In genomic region chr19:16117594-16118033, GRCh38 we compare ENCODE assay signal across 12 cellular contexts. TPM values are rescaled to one million over a fixed set of nuclear protein-coding genes. Genes with fewer than 3 reads are reported as not detected.
DNase-seq lines count a peak whose midpoint lies in the region; ATAC-seq, FAIRE-seq and TF ChIP-seq lines count a peak whose summit lies in the region.
"Had no signal": no experiment of that assay in that cellular context is flagged by ENCODE, and none has a peak within 500 bp of the region (broad histone marks: within the 10 kb centered on the region; RNA-seq: fewer than 3 reads in every experiment).

No MANE protein-coding gene starts in this region.

- H3K9ac ChIP-seq in H1 (replicated peaks in 1 of 4; ENCODE audit: extremely low read depth in 1 of 4, low read depth in 3 of 4, low read length in 3 of 4), result no peak overlapping the region

- in situ Hi-C loops in Panc1 (cut with HindIII; ENCODE audit: low pct_unique_long_range_greater_than_20kb, low sequenced_read_pairs), result no loop called here

- H3K4ac ChIP-seq in H1 (replicated peaks; ENCODE audit: insufficient read length, low read depth, low read length), result no peak overlapping the region

- H4K5ac ChIP-seq in H1 (ENCODE audit: insufficient read length, low read depth, low read length), result no peak overlapping the region

- TF ChIP-seq EP300 in H1 (IDR thresholded peaks at IDR 0.05; ENCODE audit: borderline replicate concordance in 1 of 2, low read depth in 2 of 2, low read length in 2 of 2), result no peak
- TF ChIP-seq EP300 in upper lobe of left lung (IDR thresholded peaks at IDR 0.05), result no peak

- BruUV-seq in Panc1 (replicated peaks; lab: Mats Ljungman, UMichigan), result no TSS peak

- peaks cover 91% of the 10 kb centered on the region for H3K36me3 Mint-ChIP-seq in activated T-cell treated with anti-CD3 and anti-CD28 coated beads, Interleukin-2, amount 50 U/mL, for 24 hours (ENCODE audit: low read depth)

- H3K4me1 ChIP-seq in Panc1 (ENCODE audit: control insufficient read depth, insufficient read depth, low read length) (peaks cover 4% of the 10 kb centered on the region; the same call in 1 of the 2 replicates), H1 (replicated peaks in 1 of 4; ENCODE audit: control insufficient read depth in 3 of 4, insufficient read depth in 4 of 4, low read length in 3 of 4) (peaks cover 0 to 3% (median under 1%) of the 10 kb centered on the region in 4 experiments; a peak in 4 of 7 replicates), upper lobe of left lung (peaks cover 37 to 63% (median 47%) of the 10 kb centered on the region in 4 donors)

- H2BK15ac ChIP-seq in H1 (ENCODE audit: low read length), result no peak overlapping the region

- H2BK120ac ChIP-seq in H1 (replicated peaks; ENCODE audit: low read depth, low read length), result no peak overlapping the region

- no peak overlapping the region for H3K4me3 ChIP-seq in Panc1 (ENCODE audit: low read depth in 2 of 2, low read length in 2 of 2)
- H3K4me3 ChIP-seq in H1 (ENCODE audit: extremely low read depth in 1 of 4, insufficient read depth in 2 of 4, low read depth in 3 of 4, low read length in 4 of 4), result no peak overlapping the region
- no peak overlapping the region for H3K4me3 ChIP-seq in upper lobe of left lung
- H3K4me3 ChIP-seq: upper lobe of right lung had no signal

- intact Hi-C loops in Panc1 (cut with micrococcal nuclease; ENCODE audit: unreplicated experiment), result no loop called here

- no peak overlapping the region for H2BK12ac ChIP-seq in H1 (ENCODE audit: low read depth, low read length)

- TF ChIP-seq POLR2A in H1 (IDR thresholded peaks at IDR 0.05; ENCODE audit: control extremely low read depth in 1 of 2, low read depth in 2 of 2, low read length in 2 of 2) (no peak), upper lobe of left lung (IDR thresholded peaks at IDR 0.05) (no peak)

- no peak overlapping the region for H3K4me2 ChIP-seq in H1 (ENCODE audit: insufficient read depth in 1 of 2, low read depth in 2 of 2, low read length in 2 of 2)

- H3K27me3 Mint-ChIP-seq in activated T-cell treated with anti-CD3 and anti-CD28 coated beads, Interleukin-2, amount 50 U/mL, for 24 hours, result no peaks in the 10 kb centered on the region

- CTCF ChIA-PET in Panc1 (lab: Charles Lee) (no interaction called here), H1 (lab: Charles Lee; ENCODE audit: partially characterized antibody) (interaction anchor here (0.6 to 2.2 kb wide), 12 partner anchors 14 to 258 kb away, joined by 3 to 6 read pairs (median 4); no protein-coding TSS in a partner anchor)

- peak; percentile 18 to 28; a peak in 3 of 4 replicates for TF ChIP-seq RAD21 in H1 (IDR thresholded peaks at IDR 0.05 in 1 of 2, conservative IDR thresholded peaks at IDR 0.05 in 1 of 2; ENCODE audit: low read depth in 2 of 2, low read length in 2 of 2)

- no peak overlapping the region for H3K18ac ChIP-seq in H1 (ENCODE audit: extremely low read depth, low read length)

- H3K23ac ChIP-seq in H1 (ENCODE audit: insufficient read length), result no peak overlapping the region

- no peak overlapping the region for H2AFZ ChIP-seq in H1 (ENCODE audit: low read length)

- no peak for TF ChIP-seq CTCF in Panc1 (IDR thresholded peaks at IDR 0.05)
- TF ChIP-seq CTCF in H1 (IDR thresholded peaks at IDR 0.05; ENCODE audit: control extremely low read depth in 1 of 3, insufficient read depth in 1 of 3, low read depth in 1 of 3, low read length in 3 of 3), result peak; percentile 37 to 45 (median 39)
- no peak for TF ChIP-seq CTCF in upper lobe of left lung (IDR thresholded peaks at IDR 0.05)

- H2AK5ac ChIP-seq in H1 (ENCODE audit: low read depth, low read length), result no peak overlapping the region

- H3K9me3 ChIP-seq in Panc1 (ENCODE audit: control insufficient read depth, insufficient read depth, low read depth, low read length) (no peaks in the 10 kb centered on the region), H1 (ENCODE audit: insufficient read depth in 2 of 2, low read depth in 1 of 2, low read length in 1 of 2) (no peaks in the 10 kb centered on the region), upper lobe of left lung (no peaks in the 10 kb centered on the region)
- H3K9me3 ChIP-seq: upper lobe of right lung had no signal

- peak overlapping the region; percentile 98 for H3K27ac Mint-ChIP-seq in activated T-cell treated with anti-CD3 and anti-CD28 coated beads, Interleukin-2, amount 50 U/mL, for 24 hours

- no peaks in the 10 kb centered on the region; the same call in none of the 2 replicates for H3K36me3 ChIP-seq in Panc1 (ENCODE audit: control insufficient read depth, insufficient read depth, low read length)
- peaks cover 19 to 36% (median 30%) of the 10 kb centered on the region in 4 experiments for H3K36me3 ChIP-seq in H1 (ENCODE audit: control insufficient read depth in 2 of 4, insufficient read depth in 4 of 4, low read length in 3 of 4)
- H3K36me3 ChIP-seq in upper lobe of left lung, result peaks cover 17 to 56% (median 48%) of the 10 kb centered on the region in 4 donors

- H3K56ac ChIP-seq in H1 (replicated peaks; ENCODE audit: insufficient read length, low read depth, low read length), result no peak overlapping the region

- H3K9me3 Mint-ChIP-seq in activated T-cell treated with anti-CD3 and anti-CD28 coated beads, Interleukin-2, amount 50 U/mL, for 24 hours, result no peaks in the 10 kb centered on the region

- no peak for DNase-seq in activated T-cell treated with anti-CD3 and anti-CD28 coated beads, Interleukin-2, amount 50 U/mL, for 24 hours
- DNase-seq in activated T-cell treated with anti-CD3 and anti-CD28 coated beads for 4 hours (no peak), Panc1 (ENCODE audit: low read depth, low spot score) (no peak), H1 (ENCODE audit: low read depth in 1 of 2, low spot score in 2 of 2) (no peak), upper lobe of left lung (no peak), NCI-H1417 treated with DMSO at 0.1 percent for 48 hours (lab: John Stamatoyannopoulos, UW) (no peak), hippocampal formation (lab: John Stamatoyannopoulos, UW) (no peak), NCI-H2029 (lab: John Stamatoyannopoulos, UW) (no peak)
- DNase-seq: mammary epithelial cell, SHP77 treated with DMSO at 0.1 percent for 48 hours, upper lobe of right lung had no signal

- H3K27me3 ChIP-seq in Panc1 (ENCODE audit: control insufficient read depth, insufficient read depth, low read length) (no peaks in the 10 kb centered on the region), H1 (replicated peaks in 1 of 4; ENCODE audit: control insufficient read depth in 3 of 4, extremely low read depth in 1 of 4, insufficient read depth in 3 of 4, low read length in 3 of 4) (no peaks in the 10 kb centered on the region), upper lobe of left lung (no peaks in the 10 kb centered on the region)
- H3K27me3 ChIP-seq: upper lobe of right lung had no signal

- H4K20me1 ChIP-seq in H1 (replicated peaks in 1 of 2; ENCODE audit: control insufficient read depth in 1 of 2, insufficient read depth in 2 of 2, low read length in 2 of 2), result peaks cover 4 to 22% of the 10 kb centered on the region in 2 experiments

- peaks cover 82% of the 10 kb centered on the region for H3K4me1 Mint-ChIP-seq in activated T-cell treated with anti-CD3 and anti-CD28 coated beads, Interleukin-2, amount 50 U/mL, for 24 hours (ENCODE audit: low read depth)

- no peak overlapping the region for H4K91ac ChIP-seq in H1 (replicated peaks; ENCODE audit: insufficient read length, low read length)

- H3K79me1 ChIP-seq in H1 (ENCODE audit: low read depth, low read length), result peaks cover 9% of the 10 kb centered on the region

- WGBS in H1 (ENCODE audit: extremely low coverage in 1 of 2, insufficient coverage in 1 of 2, insufficient read length in 1 of 2, insufficient replicate concordance in 2 of 2, low coverage in 1 of 2, low lambda C conversion rate in 2 of 2, missing lambda C conversion rate in 1 of 2), 2 experiments, result 94% methylated on average over 11 of the region's 11 CpGs; no CpG with 5 or more reads in 1 of the 2 experiments
- 75 to 86% methylated on average over 7 to 11 of the region's 11 CpGs for WGBS in upper lobe of left lung, 2 donors

- POLR2A ChIA-PET in Panc1 (lab: Charles Lee) (interaction anchor here (0.7 kb wide), 2 partner anchors 8 to 43 kb away, joined by 3 to 8 read pairs; no protein-coding TSS in a partner anchor), H1 (lab: Charles Lee; ENCODE audit: partially characterized antibody) (interaction anchor here (0.6 to 1.5 kb wide), 6 partner anchors 18 to 51 kb away, joined by 3 to 8 read pairs (median 4); partner anchors contain the start of genes HSH2D and TPM4)

- ATAC-seq in Panc1 (peak; percentile 56), upper lobe of left lung (ENCODE audit: low FRiP score in 2 of 2) (no peak)

- H3K23me2 ChIP-seq in H1 (ENCODE audit: low read depth, low read length), result no peaks in the 10 kb centered on the region

- no peak overlapping the region for H3K27ac ChIP-seq in Panc1 (ENCODE audit: low read length)
- H3K27ac ChIP-seq in H1 (ENCODE audit: low read depth, low read length), result no peak overlapping the region
- peak overlapping the region; percentile 46 to 70 (median 67) for H3K27ac ChIP-seq in upper lobe of left lung

- no peak overlapping the region for H2BK20ac ChIP-seq in H1 (ENCODE audit: low read length)

- FAIRE-seq in H1 (lab: Jason Lieb, UNC), result no peak

- peaks cover 6 to 38% of the 10 kb centered on the region in 2 experiments for H3K79me2 ChIP-seq in H1 (ENCODE audit: control insufficient read depth in 1 of 2, insufficient read depth in 2 of 2, low read length in 2 of 2)

- no peak overlapping the region for H4K8ac ChIP-seq in H1 (ENCODE audit: extremely low read depth, insufficient read depth, low read length)

- peak overlapping the region; percentile 62 for H3K4me3 Mint-ChIP-seq in activated T-cell treated with anti-CD3 and anti-CD28 coated beads, Interleukin-2, amount 50 U/mL, for 24 hours

- no peak overlapping the region for H2BK5ac ChIP-seq in H1 (ENCODE audit: low read depth, low read length)

- H3K14ac ChIP-seq in H1 (ENCODE audit: insufficient read length), result no peak overlapping the region

RNA-seq across cellular contexts. Expression of gene RAB8A, which starts 5.9 kb away (rescaled TPM):
- total RNA-seq in Panc1 (2021; ENCODE audit: unreplicated experiment) (75.8 TPM), upper lobe of left lung (100 to 1,000 TPM in 1 of 6 donors, 10 to 100 TPM in 5; 29.3 to 117 (median 60.6) TPM)
- polyA plus RNA-seq in Panc1 (2012; ENCODE audit: insufficient read length), result 61.5 TPM
- 90.1 and 97.0 TPM in 2 replicates for total RNA-seq in H1 (2021; fragmentation: NEBNext Ultra II Directional; extraction: Animal tissue kit (Norgen Biotek cat#: 25700))
- 52.4 and 65.8 TPM in 2 replicates for polyA plus RNA-seq in H1 (2011; rRNA removed)
- polyA plus RNA-seq in H1 (2011; cell fraction: cytosol; rRNA removed), result 71.4 TPM
- 44.6 TPM for polyA plus RNA-seq in H1 (2011; cell fraction: nucleus; rRNA removed)
- polyA plus RNA-seq in H1 (2012, experiment 1 of 2), result 67.2 to 107 TPM (median 88.1 TPM) in 4 replicates
- polyA plus RNA-seq in H1 (2012, experiment 2 of 2), result 27.2 TPM
- polyA plus RNA-seq in H1 (2013, experiment 1 of 2), result 45.2 TPM
- polyA plus RNA-seq in H1 (2013, experiment 2 of 2), result 46.9 TPM
- polyA minus RNA-seq in H1 (2011; rRNA and poly(A)+ RNA removed), result 123 and 128 TPM in 2 replicates
- polyA minus RNA-seq in H1 (2011; cell fraction: cytosol; rRNA and poly(A)+ RNA removed), result 77.6 TPM
- 46.2 TPM for polyA minus RNA-seq in H1 (2011; cell fraction: nucleus; rRNA and poly(A)+ RNA removed)

RNA-seq across cellular contexts. Expression of gene HSH2D, which starts 25.9 kb away (rescaled TPM):
- total RNA-seq in Panc1 (2021; ENCODE audit: unreplicated experiment) (not detected), upper lobe of left lung (10 to 100 TPM in 2 of 6 donors, 1 to 10 TPM in 4; 5.9 to 12.6 (median 8.2) TPM)
- polyA plus RNA-seq in Panc1 (2012; ENCODE audit: insufficient read length), result not detected
- total RNA-seq in H1 (2021; fragmentation: NEBNext Ultra II Directional; extraction: Animal tissue kit (Norgen Biotek cat#: 25700)), result 0.67 and 0.75 TPM in 2 replicates
- 1.6 and 2.2 TPM in 2 replicates for polyA plus RNA-seq in H1 (2011; rRNA removed)
- 2.0 TPM for polyA plus RNA-seq in H1 (2011; cell fraction: cytosol; rRNA removed)
- polyA plus RNA-seq in H1 (2011; cell fraction: nucleus; rRNA removed), result 2.4 TPM
- polyA plus RNA-seq in H1 (2012, experiment 1 of 2), result 0.88 to 1.6 TPM (median 1.2 TPM) in 4 replicates
- polyA plus RNA-seq in H1 (2012, experiment 2 of 2), result 0.80 TPM
- 1.5 TPM for polyA plus RNA-seq in H1 (2013, experiment 1 of 2)
- 1.0 TPM for polyA plus RNA-seq in H1 (2013, experiment 2 of 2)
- polyA minus RNA-seq in H1 (2011; rRNA and poly(A)+ RNA removed), result 0.61 and 1.0 TPM in 2 replicates
- 2.6 TPM for polyA minus RNA-seq in H1 (2011; cell fraction: cytosol; rRNA and poly(A)+ RNA removed)
- 1.2 TPM for polyA minus RNA-seq in H1 (2011; cell fraction: nucleus; rRNA and poly(A)+ RNA removed)

RNA-seq across cellular contexts. Expression of gene TPM4, which starts 41.3 kb away (rescaled TPM):
- total RNA-seq in Panc1 (2021; ENCODE audit: unreplicated experiment), result 165 TPM
- 231 TPM for polyA plus RNA-seq in Panc1 (2012; ENCODE audit: insufficient read length)
- 348 and 359 TPM in 2 replicates for total RNA-seq in H1 (2021; fragmentation: NEBNext Ultra II Directional; extraction: Animal tissue kit (Norgen Biotek cat#: 25700))
- polyA plus RNA-seq in H1 (2011; rRNA removed), result 119 and 160 TPM in 2 replicates
- polyA plus RNA-seq in H1 (2011; cell fraction: cytosol; rRNA removed), result 268 TPM
- 136 TPM for polyA plus RNA-seq in H1 (2011; cell fraction: nucleus; rRNA removed)
- 285 to 453 TPM (median 363 TPM) in 4 replicates for polyA plus RNA-seq in H1 (2012, experiment 1 of 2)
- 103 TPM for polyA plus RNA-seq in H1 (2012, experiment 2 of 2)
- polyA plus RNA-seq in H1 (2013, experiment 1 of 2), result 355 TPM
- polyA plus RNA-seq in H1 (2013, experiment 2 of 2), result 353 TPM
- 99.0 and 99.9 TPM in 2 replicates for polyA minus RNA-seq in H1 (2011; rRNA and poly(A)+ RNA removed)
- polyA minus RNA-seq in H1 (2011; cell fraction: cytosol; rRNA and poly(A)+ RNA removed), result 150 TPM
- 128 TPM for polyA minus RNA-seq in H1 (2011; cell fraction: nucleus; rRNA and poly(A)+ RNA removed)
- 100 to 1,000 TPM; 258 to 569 (median 392) TPM for total RNA-seq in upper lobe of left lung

RNA-seq across cellular contexts. Expression of gene CIB3, which starts 55.7 kb away (rescaled TPM):
- total RNA-seq in Panc1 (2021; ENCODE audit: unreplicated experiment) (not detected), upper lobe of left lung (not detected)
- polyA plus RNA-seq in Panc1 (2012; ENCODE audit: insufficient read length), result not detected
- total RNA-seq in H1 (2021; fragmentation: NEBNext Ultra II Directional; extraction: Animal tissue kit (Norgen Biotek cat#: 25700)), result not detected in 2 replicates
- polyA plus RNA-seq in H1 (2011; rRNA removed), result not detected in 2 replicates
- polyA plus RNA-seq in H1 (2011; cell fraction: cytosol; rRNA removed), result not detected
- not detected for polyA plus RNA-seq in H1 (2011; cell fraction: nucleus; rRNA removed)
- not detected in 4 replicates for polyA plus RNA-seq in H1 (2012, experiment 1 of 2)
- polyA plus RNA-seq in H1 (2012, experiment 2 of 2), result not detected
- polyA plus RNA-seq in H1 (2013, experiment 1 of 2), result not detected
- polyA plus RNA-seq in H1 (2013, experiment 2 of 2), result not detected
- polyA minus RNA-seq in H1 (2011; rRNA and poly(A)+ RNA removed), result not detected in 2 replicates
- polyA minus RNA-seq in H1 (2011; cell fraction: cytosol; rRNA and poly(A)+ RNA removed), result not detected
- polyA minus RNA-seq in H1 (2011; cell fraction: nucleus; rRNA and poly(A)+ RNA removed), result not detected
- total RNA-seq: mammary epithelial cell, upper lobe of right lung had no signal
- polyA plus RNA-seq: adipose tissue, mammary epithelial cell had no signal

Comparison
In these comparisons a context has a peak if more than half of its experiments do, and no peak if none do; other contexts are left out.
1. H3K27ac ChIP-seq: peak in upper lobe of left lung (4 of 4); none in Panc1 (single experiment) and H1 (single experiment).
2. CTCF ChIP-seq: peak in H1 (3 of 3); none in Panc1 (single experiment) and upper lobe of left lung (0 of 6).